ENCODE assay signal across 29 cellular contexts in the genomic region with DNA sequence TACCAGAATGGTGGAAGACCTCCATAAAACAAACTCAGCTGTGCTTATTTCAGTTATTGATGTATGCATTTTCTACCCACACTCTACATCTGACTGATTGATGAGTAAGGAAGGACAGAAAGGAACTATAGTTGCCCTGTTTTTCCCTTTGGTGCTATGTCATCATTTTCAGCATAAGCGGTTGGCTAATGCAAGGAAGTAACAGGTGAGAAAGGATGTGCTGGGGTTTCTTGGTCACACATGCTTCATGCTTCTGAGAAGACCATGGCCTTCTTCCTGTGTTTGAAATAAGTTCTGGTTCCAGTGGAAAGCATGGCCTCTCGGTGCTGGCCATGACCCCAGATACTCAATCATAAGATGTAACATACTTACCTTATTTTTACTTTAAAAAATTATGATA.
"Had no signal": no experiment of that assay in that cellular context is flagged by ENCODE, and none has a peak within 500 bp of the region (broad histone marks: within the 10 kb centered on the region; RNA-seq: fewer than 3 reads in every experiment).

No MANE protein-coding gene starts in this region.

- H3K27ac ChIP-seq: heart left ventricle, left lung, lower lobe of right lung, pancreas, prostate gland, skin epidermis, suprapubic skin, thoracic aorta, tibial artery, upper lobe of right lung had no signal

- DNase-seq: heart left ventricle; hypothalamus; immature natural killer cell; kidney; left colon; left lung; lower lobe of right lung; mammary epithelial cell; mesenchymal stem cell; naive thymus-derived CD8-positive, alpha-beta T cell; nucleus accumbens; pancreas; posterior cingulate gyrus; retina; right cardiac atrium; stimulated activated CD4-positive, alpha-beta T cell treated with anti-CD3 and anti-CD28 coated beads, Interleukin-12 subunit alpha, Interleukin-12 subunit beta, amount 100 ng/mL, for 4 hours; stimulated activated CD4-positive, alpha-beta T cell treated with anti-CD3 and anti-CD28 coated beads, Interleukin-15, amount 100 ng/mL, for 24 hours; stimulated activated CD4-positive, alpha-beta T cell treated with anti-CD3 and anti-CD28 coated beads, Interleukin-4, amount 100 ng/mL, for 24 hours; stimulated activated naive CD4-positive, alpha-beta T cell treated with Interleukin-2 at 50 U/mL for 16 hours; tibial artery; trophoblast cell; upper lobe of right lung had no signal

- H3K4me3 Mint-ChIP-seq: immature natural killer cell; naive thymus-derived CD8-positive, alpha-beta T cell; neural crest cell; stimulated activated memory B cell treated with anti-CD40 and anti-IgM and Interleukin-4, amounts not matched to agents 10 μg/mL and 1 μg/mL and 100 μg/mL, for 72 hours had no signal

- H3K4me1 Mint-ChIP-seq: immature natural killer cell; naive thymus-derived CD8-positive, alpha-beta T cell; neural crest cell; stimulated activated memory B cell treated with anti-CD40 and anti-IgM and Interleukin-4, amounts not matched to agents 10 μg/mL and 1 μg/mL and 100 μg/mL, for 72 hours had no signal

- H3K36me3 ChIP-seq: heart left ventricle, left lung, lower lobe of right lung, pancreas, prostate gland, suprapubic skin, thoracic aorta, tibial artery, upper lobe of right lung had no signal

- H3K4me3 ChIP-seq: heart left ventricle, left lung, lower lobe of right lung, pancreas, prostate gland, skin epidermis, suprapubic skin, thoracic aorta, tibial artery, upper lobe of right lung had no signal

- H3K36me3 Mint-ChIP-seq: immature natural killer cell; stimulated activated memory B cell treated with anti-CD40 and anti-IgM and Interleukin-4, amounts not matched to agents 10 μg/mL and 1 μg/mL and 100 μg/mL, for 72 hours had no signal

- ATAC-seq: heart left ventricle; left colon; left lung; lower lobe of right lung; naive thymus-derived CD8-positive, alpha-beta T cell; pancreas; right cardiac atrium; sciatic nerve; stimulated activated memory B cell treated with anti-CD40 and anti-IgM and Interleukin-4, amounts not matched to agents 10 μg/mL and 1 μg/mL and 100 μg/mL, for 72 hours; upper lobe of right lung had no signal

- H3K9me3 ChIP-seq: lower lobe of right lung, pancreas, prostate gland, suprapubic skin, upper lobe of right lung had no signal

- H3K4me1 ChIP-seq: heart left ventricle, left lung, lower lobe of right lung, pancreas, prostate gland, suprapubic skin, tibial artery, upper lobe of right lung had no signal

- H3K27ac Mint-ChIP-seq: immature natural killer cell; naive thymus-derived CD8-positive, alpha-beta T cell; stimulated activated memory B cell treated with anti-CD40 and anti-IgM and Interleukin-4, amounts not matched to agents 10 μg/mL and 1 μg/mL and 100 μg/mL, for 72 hours had no signal
